In genomic region chr4:128528177-128528576, GRCh38 we compare ENCODE assay signal across 17 cellular contexts.
DNase-seq lines count a peak whose midpoint lies in the region; TF ChIP-seq lines count a peak whose summit lies in the region.
"Had no signal": no experiment of that assay in that cellular context is flagged by ENCODE, and none has a peak within 500 bp of the region (broad histone marks: within the 10 kb centered on the region; RNA-seq: fewer than 3 reads in every experiment).

No MANE protein-coding gene starts in this region.

- H3K4me3 Mint-ChIP-seq in type B pancreatic cell: no peak overlapping the region
- H3K4me3 Mint-ChIP-seq: neural crest cell had no signal

- H3K36me3 Mint-ChIP-seq in type B pancreatic cell: no peaks in the 10 kb centered on the region
- H3K36me3 Mint-ChIP-seq: activated naive CD4-positive, alpha-beta T cell treated with anti-CD3 and anti-CD28 coated beads, Interleukin-2, amount 50 U/mL, for 72 hours had no signal

- no peaks in the 10 kb centered on the region for H4K20me1 ChIP-seq in OCI-LY3 (ENCODE audit: insufficient read depth, low read length)

- peak overlapping the region; percentile 34; the same call in 1 of the 2 replicates for H2AFZ ChIP-seq in OCI-LY3 (ENCODE audit: low read depth, low read length)

- H3K4me3 ChIP-seq in OCI-LY3 (ENCODE audit: low read length): no peak overlapping the region; the same call in 1 of the 2 replicates
- H3K4me3 ChIP-seq in coronary artery: no peak overlapping the region
- H3K4me3 ChIP-seq in HAP-1: no peak overlapping the region

- peak overlapping the region; percentile 45 for H3K27ac Mint-ChIP-seq in type B pancreatic cell
- H3K27ac Mint-ChIP-seq: activated naive CD4-positive, alpha-beta T cell treated with anti-CD3 and anti-CD28 coated beads, Interleukin-2, amount 50 U/mL, for 72 hours had no signal

- TF ChIP-seq CTCF in OCI-LY3 (IDR thresholded peaks at IDR 0.05; ENCODE audit: low read depth, low read length) (no peak), coronary artery (IDR thresholded peaks at IDR 0.05) (no peak), type B pancreatic cell (conservative IDR thresholded peaks at IDR 0.05) (no peak)

- H3K4me1 ChIP-seq in OCI-LY3 (ENCODE audit: low read length): peaks cover 11% of the 10 kb centered on the region
- no peaks in the 10 kb centered on the region for H3K4me1 ChIP-seq in HAP-1

- H3K36me3 ChIP-seq in OCI-LY3 (replicated peaks; ENCODE audit: low read depth, low read length) (no peaks in the 10 kb centered on the region), HAP-1 (replicated peaks) (no peaks in the 10 kb centered on the region)

- peaks cover 11% of the 10 kb centered on the region for H3K4me1 Mint-ChIP-seq in type B pancreatic cell (ENCODE audit: unreplicated experiment)

- H3K27ac ChIP-seq in OCI-LY3 (ENCODE audit: low read length) (no peak overlapping the region), coronary artery (peak overlapping the region; percentile 46 to 91)

- H3K9me3 Mint-ChIP-seq in type B pancreatic cell: peaks cover 6% of the 10 kb centered on the region
- H3K9me3 Mint-ChIP-seq: activated naive CD4-positive, alpha-beta T cell treated with anti-CD3 and anti-CD28 coated beads, Interleukin-2, amount 50 U/mL, for 72 hours; neural crest cell had no signal

- H3K27me3 Mint-ChIP-seq in type B pancreatic cell: no peaks in the 10 kb centered on the region

- in situ Hi-C loops in HAP-1 (cut with MboI; ENCODE audit: low sequenced_read_pairs): no loop called here

- H3K27me3 ChIP-seq in OCI-LY3 (ENCODE audit: low read depth, low read length): no peaks in the 10 kb centered on the region
- H3K27me3 ChIP-seq in HAP-1 (ENCODE audit: low read depth): no peaks in the 10 kb centered on the region

- H3K9me3 ChIP-seq in OCI-LY3 (ENCODE audit: insufficient read depth, low read length) (no peaks in the 10 kb centered on the region), HAP-1 (no peaks in the 10 kb centered on the region)

- peak overlapping the region; percentile 15; the same call in 1 of the 2 replicates for H3K4me2 ChIP-seq in OCI-LY3 (ENCODE audit: low read length)

- H3K9ac ChIP-seq in OCI-LY3 (ENCODE audit: low read length): no peak overlapping the region

- no peak for DNase-seq in coronary artery (ENCODE audit: low spot score)
- DNase-seq in myocyte (ENCODE audit: low read depth): peak; percentile 27
- DNase-seq in type B pancreatic cell (ENCODE audit: extremely low spot score, unreplicated experiment): no peak
- no peak for DNase-seq in central memory CD4-positive, alpha-beta T cell
- DNase-seq in HAP-1 (ENCODE audit: low spot score in 2 of 2): no peak
- DNase-seq in anterior cingulate cortex (lab: John Stamatoyannopoulos, UW): no peak
- DNase-seq: activated CD4-positive, alpha-beta T cell treated with anti-CD3 and anti-CD28 coated beads for 48 hours; cerebellar nuclear complex; DND-41; hippocampal formation; left colon; NCI-H187; NCI-H526 treated with DMSO at 0.1 percent for 48 hours; RPMI8226 had no signal

- H3K79me2 ChIP-seq in OCI-LY3 (ENCODE audit: low read length): no peaks in the 10 kb centered on the region
